In the genomic region with DNA sequence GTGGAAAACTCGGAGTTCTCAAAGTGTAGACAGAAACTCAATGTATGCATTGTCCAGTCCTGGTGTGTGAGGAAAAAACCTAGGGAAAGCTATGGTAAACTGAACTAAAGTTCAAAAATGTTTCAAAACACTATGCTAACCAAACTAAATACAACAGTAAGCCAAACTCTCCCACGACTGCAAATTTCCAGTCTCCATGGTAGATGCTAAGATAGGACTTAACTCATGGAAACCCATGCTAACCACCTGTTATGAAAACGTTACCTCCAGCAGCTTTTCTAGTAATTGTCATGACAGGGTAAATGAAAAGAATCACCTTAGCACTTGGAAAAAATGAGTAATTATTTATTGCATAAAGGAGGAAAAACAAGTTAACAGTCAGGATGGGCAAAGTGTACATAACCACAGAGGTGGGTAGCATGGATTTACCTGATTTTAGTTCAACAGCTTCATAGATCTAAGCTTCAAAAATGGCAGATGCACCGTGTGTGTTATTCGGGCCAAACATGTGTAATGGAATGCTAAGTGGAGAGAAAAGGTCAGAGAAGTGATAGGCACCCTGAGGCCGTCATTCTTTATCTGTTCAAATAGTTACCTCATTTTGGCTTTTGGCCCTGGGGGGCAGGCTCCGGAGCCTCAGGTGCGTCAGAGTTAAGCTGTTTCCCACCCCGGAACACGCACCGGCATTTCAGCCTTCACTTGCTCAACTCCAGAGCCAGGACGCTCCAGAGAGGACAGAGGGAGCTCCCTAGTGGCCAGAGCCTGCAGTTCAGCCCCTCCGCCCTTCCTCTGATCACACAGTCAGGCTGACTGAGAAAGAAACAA, we compare ENCODE assay signal across 8 cellular contexts.
A peak's percentile ranks its signal among the peaks of the same experiment; 100 is the strongest.
DNase-seq lines count a peak whose midpoint lies in the region; ATAC-seq and TF ChIP-seq lines count a peak whose summit lies in the region.

No MANE protein-coding gene starts in this region.

- TF ChIP-seq POLR2A in vagina (IDR thresholded peaks at IDR 0.05), result no peak

- H3K27ac ChIP-seq in heart right ventricle, result peak overlapping the region in 5 of 10 donors; percentile 16 to 61 (median 29)
- no peak overlapping the region for H3K27ac ChIP-seq in vagina

- H3K4me1 ChIP-seq in heart right ventricle, result peaks cover 0 to 17% (median 7%) of the 10 kb centered on the region in 9 donors
- H3K4me1 ChIP-seq in vagina, result peaks cover 10% of the 10 kb centered on the region

- DNase-seq in GM12864 (ENCODE audit: low read depth) (peak; percentile 71), MV-4-11 (lab: John Stamatoyannopoulos, UW) (peak; percentile 81), SW 1271 (lab: John Stamatoyannopoulos, UW) (peak; percentile 37 to 76), heart right ventricle (peak; percentile 79 to 82), putamen (ENCODE audit: low spot score) (peak; percentile 65), vagina (ENCODE audit: extremely low spot score in 2 of 2) (no peak)
- DNase-seq in activated naive CD8-positive, alpha-beta T cell treated with anti-CD3 and anti-CD28 coated beads, Interleukin-2, amount 50 U/mL, for 16 hours (ENCODE audit: low read depth, low spot score), result peak; percentile 62

- 19 to 20% methylated on average over 13 of the region's 13 CpGs for WGBS in heart right ventricle, 2 donors

- intact Hi-C loops in heart right ventricle (cut with DNase I), result loop anchor here in 8 of 10 donors (1.0 to 10.0 kb wide), 8 partner anchors 514 to 572 kb away; no protein-coding TSS in a partner anchor
- intact Hi-C loops in vagina (cut with DNase I), result no loop called here

- TF ChIP-seq CTCF in GM12864 (IDR thresholded peaks at IDR 0.05; ENCODE audit: low read depth, low read length, missing control alignments) (peak; percentile 97), heart right ventricle (IDR thresholded peaks at IDR 0.05) (peak; percentile 70 to 95 (median 91)), vagina (IDR thresholded peaks at IDR 0.05) (peak; percentile 57 to 81 (median 79))

- no peaks in the 10 kb centered on the region for H3K27me3 ChIP-seq in heart right ventricle
- H3K27me3 ChIP-seq in vagina, result no peaks in the 10 kb centered on the region

- H3K9me3 ChIP-seq in heart right ventricle (no peaks in the 10 kb centered on the region), vagina (no peaks in the 10 kb centered on the region)

- peak overlapping the region; percentile 38 for H3K4me3 ChIP-seq in GM12864 (ENCODE audit: low read depth, low read length)
- H3K4me3 ChIP-seq in heart right ventricle, result peak overlapping the region in 7 of 10 donors; percentile 21 to 46 (median 40)
- H3K4me3 ChIP-seq in vagina, result peak overlapping the region in 1 of 2 donors; percentile 28

- H3K36me3 ChIP-seq in heart right ventricle, result peaks cover 0 to 24% (median 0%) of the 10 kb centered on the region in 9 donors
- no peaks in the 10 kb centered on the region for H3K36me3 ChIP-seq in vagina

- ATAC-seq in HG02571 (IDR thresholded peaks at IDR 0.05; ENCODE audit: unreplicated experiment) (peak; percentile 100), heart right ventricle (peak; percentile 96 to 99 (median 98))

Comparison
In these comparisons a context has a peak if more than half of its experiments do, and no peak if none do; other contexts are left out.
1. DNase-seq: peak in GM12864 (single experiment), MV-4-11 (single experiment), SW 1271 (2 of 2), activated naive CD8-positive, alpha-beta T cell treated with anti-CD3 and anti-CD28 coated beads, Interleukin-2, amount 50 U/mL, for 16 hours (single experiment), heart right ventricle (2 of 2) and putamen (single experiment); none in vagina (0 of 2).
2. Peak in every context shown above with its lines, with median percentiles within 50 percentile points of each other: CTCF ChIP-seq.